8 cellular contexts compared by ENCODE assay signal in genomic region chr7:99504281-99504602, GRCh38. TPM values are rescaled to one million over a fixed set of nuclear protein-coding genes. Genes with fewer than 3 reads are reported as not detected.
DNase-seq lines count a peak whose midpoint lies in the region; ATAC-seq and TF ChIP-seq lines count a peak whose summit lies in the region.

No MANE protein-coding gene starts in this region.

- peaks cover 30% of the 10 kb centered on the region for H3K4me1 Mint-ChIP-seq in HFFc6 (ENCODE audit: low read depth)

- no peak overlapping the region for H3K9ac ChIP-seq in iPS-15b (ENCODE audit: low read depth, low read length)
- H3K9ac ChIP-seq in stomach smooth muscle (ENCODE audit: low read length in 2 of 2): peak overlapping the region; percentile 94 to 99

- peaks cover 38% of the 10 kb centered on the region for H3K36me3 Mint-ChIP-seq in HFFc6 (ENCODE audit: low read depth)
- peaks cover 30 to 40% of the 10 kb centered on the region in 2 donors for H3K36me3 Mint-ChIP-seq in activated naive CD4-positive, alpha-beta T cell treated with anti-CD3 and anti-CD28 coated beads, Interleukin-2, amount 50 U/mL, for 72 hours

- ATAC-seq in activated naive CD4-positive, alpha-beta T cell treated with anti-CD3 and anti-CD28 coated beads, Interleukin-2, amount 50 U/mL, for 72 hours: peak; percentile 88
- no peak for ATAC-seq in GM21825 (IDR thresholded peaks at IDR 0.05; ENCODE audit: unreplicated experiment)

- H3K4me3 ChIP-seq in iPS-15b (ENCODE audit: low read depth, low read length) (peak overlapping the region; percentile 98), stomach smooth muscle (ENCODE audit: low read length in 2 of 2) (peak overlapping the region; percentile 92 to 97)

- H3K27ac Mint-ChIP-seq in HFFc6: peak overlapping the region; percentile 96
- H3K27ac Mint-ChIP-seq in activated naive CD4-positive, alpha-beta T cell treated with anti-CD3 and anti-CD28 coated beads, Interleukin-2, amount 50 U/mL, for 72 hours: peak overlapping the region; percentile 89 to 99

- H3K27me3 ChIP-seq in iPS-15b (ENCODE audit: control insufficient read depth, insufficient read depth, low read length): no peaks in the 10 kb centered on the region
- H3K27me3 ChIP-seq in stomach smooth muscle (ENCODE audit: control insufficient read depth in 1 of 2, insufficient read depth in 2 of 2, low read length in 2 of 2): no peaks in the 10 kb centered on the region

- peak overlapping the region; percentile 96 for H3K4me3 Mint-ChIP-seq in HFFc6

- H3K9me3 ChIP-seq in iPS-15b (ENCODE audit: control insufficient read depth, insufficient read depth, low read length): no peaks in the 10 kb centered on the region
- H3K9me3 ChIP-seq in stomach smooth muscle (ENCODE audit: control insufficient read depth in 2 of 2, low read length in 2 of 2): no peaks in the 10 kb centered on the region

- H3K27ac ChIP-seq in stomach smooth muscle (ENCODE audit: low read length): peak overlapping the region; percentile 96

- DNase-seq in CMK (ENCODE audit: low read depth): peak; percentile 89
- DNase-seq in HFFc6: no peak
- no peak for DNase-seq in activated naive CD4-positive, alpha-beta T cell treated with anti-CD3 and anti-CD28 coated beads, Interleukin-2, amount 50 U/mL, for 72 hours (ENCODE audit: low spot score in 2 of 2)
- no peak for DNase-seq in middle frontal gyrus (ENCODE audit: extremely low spot score, low spot score)
- DNase-seq in HT-29 (ENCODE audit: low spot score): no peak

- peaks cover 8% of the 10 kb centered on the region for H3K9me3 Mint-ChIP-seq in HFFc6
- peaks cover 7% of the 10 kb centered on the region in 2 donors for H3K9me3 Mint-ChIP-seq in activated naive CD4-positive, alpha-beta T cell treated with anti-CD3 and anti-CD28 coated beads, Interleukin-2, amount 50 U/mL, for 72 hours

- H3K36me3 ChIP-seq in iPS-15b (ENCODE audit: control insufficient read depth, insufficient read depth, low read length) (no peaks in the 10 kb centered on the region), stomach smooth muscle (ENCODE audit: control insufficient read depth in 2 of 2, insufficient read depth in 2 of 2, low read length in 2 of 2) (no peaks in the 10 kb centered on the region)

- no peaks in the 10 kb centered on the region for H3K4me1 ChIP-seq in iPS-15b (ENCODE audit: control insufficient read depth, insufficient read depth, low read length)
- peaks cover 27% of the 10 kb centered on the region for H3K4me1 ChIP-seq in stomach smooth muscle (ENCODE audit: control insufficient read depth, insufficient read depth, low read length)

- no peak for TF ChIP-seq CTCF in HFFc6 (IDR thresholded peaks at IDR 0.05)

- peaks cover 4% of the 10 kb centered on the region; the same call in 1 of the 2 replicates for H3K27me3 Mint-ChIP-seq in HFFc6 (ENCODE audit: insufficient read depth)

RNA-seq across cellular contexts. Expression of gene ZKSCAN5, which starts 0.2 kb away (rescaled TPM):
- 10 to 100 TPM in 5 of 6 experiments, 1 to 10 TPM in 1; 10.0 to 12.8 (median 11.3) TPM for total RNA-seq in HFFc6 (2021; fragmentation: NEBNext Ultra II Directional; extraction: Animal tissue kit (Norgen Biotek cat#: 25700))
- 10 to 100 TPM in 1 of 2 donors, 1 to 10 TPM in 1; 9.6 to 14.0 TPM for total RNA-seq in activated naive CD4-positive, alpha-beta T cell treated with anti-CD3 and anti-CD28 coated beads, Interleukin-2, amount 50 U/mL, for 72 hours
- 8.5 and 9.7 TPM in 2 replicates for total RNA-seq in HT-29 (2014; rRNA removed; shearing (Covaris generic))

RNA-seq across cellular contexts. Expression of gene ZNF394, which starts 4.2 kb away (rescaled TPM):
- 10 to 100 TPM; 12.7 to 15.1 (median 14.4) TPM for total RNA-seq in HFFc6 (2021; fragmentation: NEBNext Ultra II Directional; extraction: Animal tissue kit (Norgen Biotek cat#: 25700))
- 10 to 100 TPM; 25.0 to 50.7 TPM for total RNA-seq in activated naive CD4-positive, alpha-beta T cell treated with anti-CD3 and anti-CD28 coated beads, Interleukin-2, amount 50 U/mL, for 72 hours
- total RNA-seq in HT-29 (2014; rRNA removed; shearing (Covaris generic)): 21.0 and 28.5 TPM in 2 replicates

RNA-seq across cellular contexts. Expression of gene ZNF789, which starts 31.6 kb away (rescaled TPM):
- total RNA-seq in HFFc6 (2021; fragmentation: NEBNext Ultra II Directional; extraction: Animal tissue kit (Norgen Biotek cat#: 25700)): 1 to 10 TPM; 5.2 to 6.4 (median 5.6) TPM
- 10 to 100 TPM; 21.5 to 49.7 TPM for total RNA-seq in activated naive CD4-positive, alpha-beta T cell treated with anti-CD3 and anti-CD28 coated beads, Interleukin-2, amount 50 U/mL, for 72 hours
- 18.6 and 20.4 TPM in 2 replicates for total RNA-seq in HT-29 (2014; rRNA removed; shearing (Covaris generic))

RNA-seq across cellular contexts. Expression of gene ATP5MF, which starts 38.3 kb away (rescaled TPM):
- total RNA-seq in HFFc6 (2021; fragmentation: NEBNext Ultra II Directional; extraction: Animal tissue kit (Norgen Biotek cat#: 25700)): 100 to 1,000 TPM; 388 to 466 (median 440) TPM
- total RNA-seq in activated naive CD4-positive, alpha-beta T cell treated with anti-CD3 and anti-CD28 coated beads, Interleukin-2, amount 50 U/mL, for 72 hours: 100 to 1,000 TPM; 287 to 438 TPM
- 918 and 1,014 TPM in 2 replicates for total RNA-seq in HT-29 (2014; rRNA removed; shearing (Covaris generic))

RNA-seq across cellular contexts. Expression of gene FAM200A, which starts 47.7 kb away (rescaled TPM):
- 1 to 10 TPM; 3.6 to 5.5 (median 5.3) TPM for total RNA-seq in HFFc6 (2021; fragmentation: NEBNext Ultra II Directional; extraction: Animal tissue kit (Norgen Biotek cat#: 25700))
- 1 to 10 TPM; 2.2 to 5.4 TPM for total RNA-seq in activated naive CD4-positive, alpha-beta T cell treated with anti-CD3 and anti-CD28 coated beads, Interleukin-2, amount 50 U/mL, for 72 hours
- total RNA-seq in HT-29 (2014; rRNA removed; shearing (Covaris generic)): 1.6 and 1.7 TPM in 2 replicates
